Comparison of ENCODE assay signal across 32 cellular contexts in the genomic region with DNA sequence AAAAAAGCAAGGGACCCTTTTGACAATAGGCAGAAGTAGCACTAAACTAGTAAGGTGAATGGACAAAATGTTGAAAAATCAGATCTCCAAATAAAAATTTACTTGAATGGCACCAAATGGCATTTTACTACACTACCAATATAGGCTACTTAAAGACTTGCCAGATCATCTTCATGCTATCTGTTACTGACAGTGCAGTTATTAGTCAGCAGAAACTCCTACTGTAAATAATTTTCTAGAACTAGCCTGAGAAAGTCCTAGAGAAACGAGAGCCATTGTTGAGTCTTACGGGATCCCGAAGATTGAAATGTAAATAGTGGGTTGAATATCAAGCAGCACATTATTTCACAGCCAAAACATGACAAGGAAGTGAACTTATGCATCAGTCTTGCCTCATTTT.
"Had no signal": no experiment of that assay in that cellular context is flagged by ENCODE, and none has a peak within 500 bp of the region (broad histone marks: within the 10 kb centered on the region; RNA-seq: fewer than 3 reads in every experiment).

No MANE protein-coding gene starts in this region.

- H3K36me3 ChIP-seq: adrenal gland, ascending aorta, brain microvascular endothelial cell, breast epithelium, cardiac muscle cell had no signal

- H3K27me3 ChIP-seq: adrenal gland, ascending aorta, body of pancreas, brain microvascular endothelial cell, breast epithelium, cardiac muscle cell had no signal

- H3K9me3 ChIP-seq: adrenal gland, ascending aorta, body of pancreas, breast epithelium had no signal

- ATAC-seq: activated naive CD4-positive, alpha-beta T cell treated with anti-CD3 and anti-CD28 coated beads, Interleukin-2, amount 50 U/mL, for 72 hours; activated naive CD8-positive, alpha-beta T cell treated with anti-CD3 and anti-CD28 coated beads, Interleukin-2, amount 50 U/mL, for 24 hours; activated T-cell treated with anti-CD3 and anti-CD28 coated beads, Interleukin-2, amount 50 U/mL, for 4 hours; activated T-cell treated with anti-CD3 and anti-CD28 coated beads, Interleukin-2, amount 50 U/mL, for 72 hours; activated T-helper 17 cell treated with anti-CD3 and anti-CD28 coated beads, Interleukin-2, amount 50 U/mL, for 72 hours; body of pancreas had no signal

- H3K4me3 ChIP-seq: adrenal gland, ascending aorta, body of pancreas, breast epithelium, cardiac muscle cell had no signal

- H3K27ac ChIP-seq: adrenal gland, ascending aorta, body of pancreas, brain microvascular endothelial cell, breast epithelium, cardiac muscle cell had no signal

- DNase-seq: activated effector memory CD4-positive, alpha-beta T cell treated with anti-CD3 and anti-CD28 coated beads, Interleukin-2, amount 50 U/mL, for 16 hours; activated effector memory CD4-positive, alpha-beta T cell treated with Interleukin-2 at 50 U/mL for 16 hours; activated gamma-delta T cell; activated gamma-delta T cell treated with Interleukin-2 at 50 U/mL for 16 hours; activated naive CD4-positive, alpha-beta T cell; activated naive CD4-positive, alpha-beta T cell treated with anti-CD3 and anti-CD28 coated beads for 36 hours; activated naive CD4-positive, alpha-beta T cell treated with anti-CD3 and anti-CD28 coated beads, Interleukin-2, amount 10 ng/mL, durations not matched to agents 7 days and 5 days; activated naive CD4-positive, alpha-beta T cell treated with anti-CD3 and anti-CD28 coated beads, Interleukin-2, amount 50 U/mL, for 16 hours; activated naive CD4-positive, alpha-beta T cell treated with Interleukin-2 at 50 U/mL for 16 hours; activated naive CD8-positive, alpha-beta T cell treated with anti-CD3 and anti-CD28 coated beads for 36 hours; activated naive CD8-positive, alpha-beta T cell treated with anti-CD3 and anti-CD28 coated beads, Interleukin-2, amount 10 ng/mL, durations not matched to agents 7 days and 5 days; activated naive CD8-positive, alpha-beta T cell treated with anti-CD3 and anti-CD28 coated beads, Interleukin-2, amount 50 U/mL, for 24 hours; activated T-cell treated with anti-CD3 and anti-CD28 coated beads, Interleukin-2, amount 50 U/mL, for 1 hour; activated T-cell treated with anti-CD3 and anti-CD28 coated beads, Interleukin-2, amount 50 U/mL, for 24 hours; activated T-cell treated with anti-CD3 and anti-CD28 coated beads, Interleukin-2, amount 50 U/mL, for 4 hours; activated T-cell treated with anti-CD3 and anti-CD28 coated beads, Interleukin-2, amount 50 U/mL, for 48 hours; activated T-cell treated with anti-CD3 and anti-CD28 coated beads, Interleukin-2, amount 50 U/mL, for 72 hours; adrenal gland; amniotic stem cell; amygdala; anterior cingulate cortex; aorta; body of pancreas; brain microvascular endothelial cell; caudate nucleus; central memory CD4-positive, alpha-beta T cell; cerebellar nuclear complex had no signal

- H3K4me1 ChIP-seq: adrenal gland, ascending aorta, body of pancreas, breast epithelium had no signal
